ENCODE assay signal across 19 cellular contexts in the genomic region with DNA sequence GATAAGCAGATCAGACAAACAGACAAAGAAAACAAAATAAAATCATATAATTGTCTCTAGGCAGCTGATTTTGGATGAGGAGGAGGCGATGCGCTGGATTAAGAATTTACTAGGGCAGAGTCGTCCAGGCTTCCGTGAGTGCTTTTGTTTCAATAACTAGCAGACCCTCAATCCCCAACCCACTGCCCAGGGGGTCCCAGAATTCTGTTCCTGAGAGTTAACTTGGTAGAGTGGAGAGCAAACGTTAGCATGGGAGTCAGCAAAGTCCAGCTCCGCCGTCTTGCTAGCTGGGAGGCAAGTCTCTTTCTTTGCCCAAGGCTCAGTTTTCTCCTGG.
DNase-seq lines count a peak whose midpoint lies in the region; ATAC-seq and TF ChIP-seq lines count a peak whose summit lies in the region.
"Had no signal": no experiment of that assay in that cellular context is flagged by ENCODE, and none has a peak within 500 bp of the region (broad histone marks: within the 10 kb centered on the region; RNA-seq: fewer than 3 reads in every experiment).

No MANE protein-coding gene starts in this region.

- no peak overlapping the region for H4K8ac ChIP-seq in H9 (replicated peaks; ENCODE audit: insufficient read length, low read depth, low read length)

- H2AK5ac ChIP-seq in H9 (ENCODE audit: insufficient read length, low read length): no peak overlapping the region

- H3K27ac Mint-ChIP-seq in H9 (no peak overlapping the region), neural progenitor cell (no peak overlapping the region)
- H3K27ac Mint-ChIP-seq: CD4-positive, CD25-positive, alpha-beta regulatory T cell had no signal

- H3K36me3 ChIP-seq in ectodermal cell (ENCODE audit: control insufficient read depth, insufficient read depth, low read length) (no peaks in the 10 kb centered on the region), iPS-18a (ENCODE audit: control insufficient read depth, low read depth, low read length) (no peaks in the 10 kb centered on the region), neural progenitor cell (no peaks in the 10 kb centered on the region)
- H3K36me3 ChIP-seq: BE2C, SJSA1 had no signal

- no peak overlapping the region for H2BK12ac ChIP-seq in H9 (ENCODE audit: insufficient read length, low read depth, low read length)

- H3K4ac ChIP-seq in H9 (ENCODE audit: low read depth, low read length): no peak overlapping the region

- H3K79me2 ChIP-seq in H9 (ENCODE audit: insufficient read depth, low read length) (no peaks in the 10 kb centered on the region), neural progenitor cell (ENCODE audit: low read depth) (no peaks in the 10 kb centered on the region)

- H3K27me3 Mint-ChIP-seq in H9 (ENCODE audit: low read depth): peaks cover 91% of the 10 kb centered on the region
- H3K27me3 Mint-ChIP-seq in neural progenitor cell (ENCODE audit: insufficient read depth, low read depth): peaks cover 5% of the 10 kb centered on the region

- H3T11ph ChIP-seq in H9 (ENCODE audit: low read length): no peak overlapping the region

- no peak overlapping the region for H3K9ac ChIP-seq in H9 (ENCODE audit: extremely low read depth, insufficient read length, low read length)
- H3K9ac ChIP-seq in iPS-18a (ENCODE audit: low read length): no peak overlapping the region
- no peak overlapping the region for H3K9ac ChIP-seq in neural progenitor cell

- TF ChIP-seq CTCF in H9 (conservative IDR thresholded peaks at IDR 0.05): no peak
- no peak for TF ChIP-seq CTCF in neural progenitor cell (IDR thresholded peaks at IDR 0.05)

- no peak overlapping the region for H2BK20ac ChIP-seq in H9 (ENCODE audit: low read depth, low read length, poor library complexity, severe bottlenecking)

- no peaks in the 10 kb centered on the region for H3K36me3 Mint-ChIP-seq in H9 (ENCODE audit: insufficient read depth in 1 of 3, low read depth in 3 of 3)
- no peaks in the 10 kb centered on the region for H3K36me3 Mint-ChIP-seq in neural progenitor cell
- H3K36me3 Mint-ChIP-seq: CD4-positive, CD25-positive, alpha-beta regulatory T cell had no signal

- DNase-seq in H9: no peak
- DNase-seq in neural progenitor cell (ENCODE audit: low spot score): peak; percentile 50
- DNase-seq in NCI-H2196 (lab: John Stamatoyannopoulos, UW; ENCODE audit: unreplicated experiment): no peak
- DNase-seq in NK-92 treated with Interleukin-12 subunit alpha and Interleukin-12 subunit beta, amount 100 ng/mL, for 24 hours (lab: John Stamatoyannopoulos, UW): no peak
- DNase-seq: CD4-positive, CD25-positive, alpha-beta regulatory T cell; COR-L47; DMS 273 treated with DMSO at 0.1 percent for 48 hours; DND-41; NCI-H1048; NCI-H1436 treated with DMSO at 0.1 percent for 48 hours; NCI-H2029; NCI-H526 had no signal

- H3K4me2 ChIP-seq in H9 (ENCODE audit: insufficient read depth, insufficient read length, low read length) (peak overlapping the region; percentile 58), neural progenitor cell (peak overlapping the region; percentile 88)

- H3K56ac ChIP-seq in H9 (ENCODE audit: insufficient read length, low read depth, low read length): no peak overlapping the region

- no peak overlapping the region for H2BK5ac ChIP-seq in H9 (ENCODE audit: insufficient read length, low read length)

- H3K14ac ChIP-seq in H9 (ENCODE audit: insufficient read depth, low read length): no peak overlapping the region

- H3K23me2 ChIP-seq in H9 (ENCODE audit: insufficient read length, low read depth, low read length, poor library complexity, severe bottlenecking): no peaks in the 10 kb centered on the region

- peak overlapping the region; percentile 11 to 74 for H3K4me3 Mint-ChIP-seq in H9
- H3K4me3 Mint-ChIP-seq in neural progenitor cell: peak overlapping the region; percentile 47
- H3K4me3 Mint-ChIP-seq: CD4-positive, CD25-positive, alpha-beta regulatory T cell had no signal

- no peaks in the 10 kb centered on the region for H3K4me1 ChIP-seq in H9 (ENCODE audit: insufficient read depth, low read length)
- peaks cover 10% of the 10 kb centered on the region for H3K4me1 ChIP-seq in ectodermal cell (ENCODE audit: control insufficient read depth, insufficient read depth, low read length)
- peaks cover 6% of the 10 kb centered on the region for H3K4me1 ChIP-seq in iPS-18a (ENCODE audit: control insufficient read depth, low read depth, low read length)
- H3K4me1 ChIP-seq in neural progenitor cell: peaks cover 15% of the 10 kb centered on the region
- H3K4me1 ChIP-seq: BE2C, SJSA1 had no signal

- peak overlapping the region; percentile 6 for H2AFZ ChIP-seq in H9 (ENCODE audit: low read length)
- H2AFZ ChIP-seq in neural progenitor cell (replicated peaks): peak overlapping the region; percentile 89

- peaks cover 9% of the 10 kb centered on the region for H3F3A ChIP-seq in neural progenitor cell (ENCODE audit: low read depth)

- H3K4me1 Mint-ChIP-seq in H9 (peaks cover 9 to 14% of the 10 kb centered on the region in 2 experiments), neural progenitor cell (peaks cover 11% of the 10 kb centered on the region)
- H3K4me1 Mint-ChIP-seq: CD4-positive, CD25-positive, alpha-beta regulatory T cell had no signal

- peak overlapping the region; percentile 26 for H3K4me3 ChIP-seq in ectodermal cell (ENCODE audit: insufficient read depth, low read depth, low read length)
- H3K4me3 ChIP-seq in iPS-18a (ENCODE audit: low read length): peak overlapping the region; percentile 61
- H3K4me3 ChIP-seq in neural progenitor cell: peak overlapping the region; percentile 47
- H3K4me3 ChIP-seq: SJSA1 had no signal

- no peaks in the 10 kb centered on the region for H4K20me1 ChIP-seq in H9 (ENCODE audit: control insufficient read depth, insufficient read depth, insufficient read length)
- H4K20me1 ChIP-seq in neural progenitor cell (ENCODE audit: low read depth): no peaks in the 10 kb centered on the region

- no peaks in the 10 kb centered on the region for H3K79me1 ChIP-seq in H9 (ENCODE audit: insufficient read depth, low read depth, low read length, poor library complexity, severe bottlenecking)

- no peak overlapping the region for H4K91ac ChIP-seq in H9 (ENCODE audit: insufficient read length, low read depth, low read length)

- H3K23ac ChIP-seq in H9 (ENCODE audit: insufficient read length, low read depth, low read length): no peak overlapping the region

- no peak overlapping the region for H3K27ac ChIP-seq in H9 (ENCODE audit: insufficient read length, low read depth, low read length)
- no peak overlapping the region for H3K27ac ChIP-seq in ectodermal cell (ENCODE audit: insufficient read depth, low read depth, low read length, poor library complexity, severe bottlenecking)
- H3K27ac ChIP-seq in iPS-18a (ENCODE audit: low read length): no peak overlapping the region
- H3K27ac ChIP-seq in neural progenitor cell: no peak overlapping the region
- H3K27ac ChIP-seq: SJSA1 had no signal

- no peak overlapping the region for H4K5ac ChIP-seq in H9 (ENCODE audit: insufficient read length, low read depth, low read length)

- H3K9me3 ChIP-seq in H9 (ENCODE audit: control insufficient read depth, low read depth, low read length) (no peaks in the 10 kb centered on the region), ectodermal cell (ENCODE audit: control insufficient read depth, low read length) (no peaks in the 10 kb centered on the region), iPS-18a (ENCODE audit: control insufficient read depth, low read depth, low read length) (no peaks in the 10 kb centered on the region), neural progenitor cell (ENCODE audit: low read depth) (no peaks in the 10 kb centered on the region)
- H3K9me3 ChIP-seq: BE2C, SJSA1 had no signal

- H3K27me3 ChIP-seq in H9 (ENCODE audit: insufficient read depth, low read length) (peaks cover 6% of the 10 kb centered on the region; the same call in 1 of the 2 replicates), ectodermal cell (ENCODE audit: control insufficient read depth, insufficient read depth, low read length, poor library complexity, severe bottlenecking) (peaks cover 59% of the 10 kb centered on the region), iPS-18a (ENCODE audit: control insufficient read depth, insufficient read depth, low read length) (peaks cover 74% of the 10 kb centered on the region), neural progenitor cell (peaks cover 100% of the 10 kb centered on the region)

- no peak overlapping the region for H2BK15ac ChIP-seq in H9 (ENCODE audit: low read depth, low read length)

- H2BK120ac ChIP-seq in H9 (ENCODE audit: low read depth, low read length, poor library complexity, severe bottlenecking): no peak overlapping the region

- no peak overlapping the region for H3K18ac ChIP-seq in H9 (ENCODE audit: insufficient read length, low read depth, low read length)

- no CpG with 5 or more reads among the region's 7 CpGs for WGBS in H9 (ENCODE audit: extremely low coverage, insufficient read length, low lambda C conversion rate)
- 23 to 29% methylated on average over 4 to 7 of the region's 7 CpGs for WGBS in ectodermal cell, 2 experiments

- no peaks in the 10 kb centered on the region for H3K9me3 Mint-ChIP-seq in H9
- H3K9me3 Mint-ChIP-seq in neural progenitor cell: no peaks in the 10 kb centered on the region

- ATAC-seq in GM21381 (IDR thresholded peaks at IDR 0.05; ENCODE audit: unreplicated experiment): no peak
- no peak for ATAC-seq in GM19035 (IDR thresholded peaks at IDR 0.05; ENCODE audit: unreplicated experiment)
- ATAC-seq: Panc1 had no signal
